21 cellular contexts compared by ENCODE assay signal in genomic region chr5:175146733-175147132, GRCh38.
A peak's percentile ranks its signal among the peaks of the same experiment; 100 is the strongest.
DNase-seq lines count a peak whose midpoint lies in the region; ATAC-seq, FAIRE-seq and TF ChIP-seq lines count a peak whose summit lies in the region.
"Had no signal": no experiment of that assay in that cellular context is flagged by ENCODE, and none has a peak within 500 bp of the region (broad histone marks: within the 10 kb centered on the region; RNA-seq: fewer than 3 reads in every experiment).

No MANE protein-coding gene starts in this region.

- no peak overlapping the region for H3K18ac ChIP-seq in mesendoderm (ENCODE audit: low read length)

- no peak for TF ChIP-seq RAD21 in K562 (CRISPR knock-in tag; conservative IDR thresholded peaks at IDR 0.05 in 1 of 2, IDR thresholded peaks at IDR 0.05 in 1 of 2)

- no peaks in the 10 kb centered on the region for H3K27me3 ChIP-seq in K562 (ENCODE audit: control insufficient read depth in 2 of 2, insufficient read depth in 2 of 2, low read length in 2 of 2)
- no peaks in the 10 kb centered on the region for H3K27me3 ChIP-seq in mesendoderm (ENCODE audit: insufficient read depth, low read length, poor library complexity)
- H3K27me3 ChIP-seq: BLaER1 had no signal

- H3K9me3 Mint-ChIP-seq in chondrocyte (ENCODE audit: low read depth), result peaks cover 56% of the 10 kb centered on the region

- H4K8ac ChIP-seq in mesendoderm (ENCODE audit: low read depth, low read length), result no peak overlapping the region

- no peak overlapping the region for H3K4me3 Mint-ChIP-seq in chondrocyte (ENCODE audit: unreplicated experiment)
- H3K4me3 Mint-ChIP-seq: B cell; CD4-positive, CD25-positive, alpha-beta regulatory T cell; CD8-positive, alpha-beta T cell; GM23338; H9 had no signal

- H3K4me1 ChIP-seq in K562 (replicated peaks in 1 of 2; ENCODE audit: control insufficient read depth in 2 of 2, insufficient read depth in 2 of 2, low read length in 2 of 2), result no peaks in the 10 kb centered on the region
- H3K4me1 ChIP-seq in mesendoderm (ENCODE audit: control insufficient read depth, low read depth, low read length), result no peaks in the 10 kb centered on the region
- H3K4me1 ChIP-seq: BLaER1, Caco-2 had no signal

- DNase-seq in DMS53 (lab: John Stamatoyannopoulos, UW), result peak; percentile 18
- no peak for DNase-seq in DMS53 treated with DMSO at 0.1 percent for 48 hours (lab: John Stamatoyannopoulos, UW; ENCODE audit: unreplicated experiment)
- no peak for DNase-seq in K562 (ENCODE audit: extremely low read depth in 1 of 4, low spot score in 3 of 4)
- DNase-seq in mesendoderm, result peak; percentile 21
- no peak for DNase-seq in NCI-H2081 treated with DMSO at 0.1 percent for 48 hours (lab: John Stamatoyannopoulos, UW)
- no peak for DNase-seq in chondrocyte (ENCODE audit: low spot score)
- DNase-seq: CD4-positive, CD25-positive, alpha-beta regulatory T cell; CD8-positive, alpha-beta T cell; DMS 273 treated with DMSO at 0.1 percent for 48 hours; DND-41; H9 had no signal

- H3K27ac ChIP-seq in K562 (ENCODE audit: extremely low read depth, low read depth, low read length), result no peak overlapping the region
- no peak overlapping the region for H3K27ac ChIP-seq in mesendoderm (ENCODE audit: low read depth, low read length)
- H3K27ac ChIP-seq: 22Rv1, BLaER1, C4-2B had no signal

- TF ChIP-seq CTCF in K562 (IDR thresholded peaks at IDR 0.05 in 2 of 3, conservative IDR thresholded peaks at IDR 0.05 in 1 of 3; ENCODE audit: insufficient read depth in 2 of 3, low read depth in 1 of 3, low read length in 3 of 3) (no peak), chondrocyte (IDR thresholded peaks at IDR 0.05) (no peak)

- no peak for TF ChIP-seq POLR2A in K562 (conservative IDR thresholded peaks at IDR 0.05)

- no peaks in the 10 kb centered on the region for H3K9me3 ChIP-seq in K562 (replicated peaks; ENCODE audit: control insufficient read depth, insufficient read depth, low read depth, low read length)

- POLR2A ChIA-PET in K562 (lab: Yijun Ruan, JAX), result interaction anchor here (0.6 kb wide), 1 partner anchor 197 kb away, joined by 3 read pairs; no protein-coding TSS in a partner anchor

- no peak overlapping the region for H4K5ac ChIP-seq in mesendoderm (ENCODE audit: low read length)

- TF ChIP-seq EP300 in K562 (IDR thresholded peaks at IDR 0.05; ENCODE audit: low read length), result no peak

- no peaks in the 10 kb centered on the region for H4K20me1 ChIP-seq in K562 (replicated peaks; ENCODE audit: control insufficient read depth, insufficient read depth, low read length)
- H4K20me1 ChIP-seq: BLaER1 had no signal

- H3K36me3 ChIP-seq in K562 (ENCODE audit: control insufficient read depth, insufficient read depth, low read length), result no peaks in the 10 kb centered on the region
- no peaks in the 10 kb centered on the region for H3K36me3 ChIP-seq in mesendoderm (ENCODE audit: control insufficient read depth, insufficient read depth, low read length)
- H3K36me3 ChIP-seq: BLaER1 had no signal

- CTCF ChIA-PET in K562 (lab: Yijun Ruan, JAX; ENCODE audit: low intra/inter-chr PET ratio), result no interaction called here

- H3K4me3 ChIP-seq in K562 (no peak overlapping the region), mesendoderm (ENCODE audit: low read length) (no peak overlapping the region)
- H3K4me3 ChIP-seq: BLaER1, GM23338 had no signal

- ATAC-seq in K562, result no peak
- ATAC-seq: CD8-positive, alpha-beta T cell; GM23338 had no signal

- no peaks in the 10 kb centered on the region for H3K4me1 Mint-ChIP-seq in chondrocyte (ENCODE audit: low read depth)
- H3K4me1 Mint-ChIP-seq: B cell; CD4-positive, CD25-positive, alpha-beta regulatory T cell; GM23338; H9 had no signal

- in situ Hi-C loops in K562 (cut with MboI), result no loop called here

- WGBS in K562 (ENCODE audit: insufficient coverage, low coverage, missing lambda C conversion rate), result 0% methylated on average over 5 of the region's 5 CpGs
- no CpG with 5 or more reads among the region's 5 CpGs for WGBS in mesendoderm (ENCODE audit: extremely low coverage, insufficient coverage, low lambda C conversion rate)

- H3K4me2 ChIP-seq in K562 (ENCODE audit: insufficient read depth, low read length) (no peak overlapping the region), mesendoderm (ENCODE audit: low read length) (no peak overlapping the region)
- H3K4me2 ChIP-seq: BLaER1, GM23338 had no signal

- no peak overlapping the region for H3K27ac Mint-ChIP-seq in chondrocyte (ENCODE audit: unreplicated experiment)
- H3K27ac Mint-ChIP-seq: B cell; CD4-positive, CD25-positive, alpha-beta regulatory T cell; CD8-positive, alpha-beta T cell; GM23338; H9 had no signal

- H2BK120ac ChIP-seq in mesendoderm (ENCODE audit: low read depth, low read length), result no peak overlapping the region

- H2AFZ ChIP-seq in K562 (ENCODE audit: low read depth, low read length), result no peak overlapping the region
- H2AFZ ChIP-seq: GM23338 had no signal

- no peaks in the 10 kb centered on the region for H3K27me3 Mint-ChIP-seq in chondrocyte (ENCODE audit: low read depth)
- H3K27me3 Mint-ChIP-seq: B cell; CD4-positive, CD25-positive, alpha-beta regulatory T cell had no signal

- no peak overlapping the region for H2AK5ac ChIP-seq in mesendoderm (ENCODE audit: low read length)

- H2BK5ac ChIP-seq in mesendoderm (ENCODE audit: low read length), result no peak overlapping the region

- H3K23ac ChIP-seq in mesendoderm (ENCODE audit: low read length), result no peak overlapping the region

- H3K36me3 Mint-ChIP-seq in chondrocyte (ENCODE audit: low read depth), result no peaks in the 10 kb centered on the region
- H3K36me3 Mint-ChIP-seq: CD4-positive, CD25-positive, alpha-beta regulatory T cell; CD8-positive, alpha-beta T cell had no signal

- H3K79me2 ChIP-seq in K562 (ENCODE audit: control insufficient read depth, insufficient read depth, low read length), result no peaks in the 10 kb centered on the region
- no peaks in the 10 kb centered on the region for H3K79me2 ChIP-seq in mesendoderm (ENCODE audit: control insufficient read depth, insufficient read depth, low read length)

- H3K79me1 ChIP-seq in mesendoderm (ENCODE audit: low read length), result no peaks in the 10 kb centered on the region

- FAIRE-seq in K562 (lab: Jason Lieb, UNC), result no peak
- FAIRE-seq: A204.1, D721Med, G401.6, GM12892 had no signal

- no peak overlapping the region for H3K56ac ChIP-seq in mesendoderm (ENCODE audit: low read length)

- no peak overlapping the region for H2BK15ac ChIP-seq in mesendoderm (replicated peaks; ENCODE audit: low read depth)

- BruUV-seq in K562 (replicated peaks; lab: Mats Ljungman, UMichigan), result no TSS peak

- no peak overlapping the region for H3K4ac ChIP-seq in mesendoderm (ENCODE audit: low read depth, low read length)

- intact Hi-C loops in K562 (cut with micrococcal nuclease), result no loop called here

- no peaks in the 10 kb centered on the region for H3K9me1 ChIP-seq in K562 (ENCODE audit: control insufficient read depth, insufficient read depth, low read length)

- H3K9ac ChIP-seq in K562 (ENCODE audit: insufficient read depth in 1 of 2, low read depth in 2 of 2, low read length in 2 of 2) (no peak overlapping the region), mesendoderm (ENCODE audit: low read length) (no peak overlapping the region)
- H3K9ac ChIP-seq: BLaER1 had no signal

TF ChIP-seq in K562, 482 proteins besides CTCF, POLR2A, EP300 and RAD21:
- TF ChIP-seq ZNF445 (CRISPR knock-in tag; IDR thresholded peaks at IDR 0.05; ENCODE audit: low read depth), result 0 out of 2 replicates have a peak, but pooled peaks have one; percentile 60
- TF ChIP-seq E2F4 (CRISPR knock-in tag; IDR thresholded peaks at IDR 0.05; ENCODE audit: low read depth), result no peak
TF ChIP-seq in K562: peak in this region for 1.

Comparison
In these comparisons a context has a peak if more than half of its experiments do, and no peak if none do; other contexts are left out.
1. DNase-seq: peak in DMS53 (single experiment) and mesendoderm (single experiment); none in DMS53 treated with DMSO at 0.1 percent for 48 hours (single experiment), K562 (0 of 4), NCI-H2081 treated with DMSO at 0.1 percent for 48 hours (single experiment) and chondrocyte (single experiment).